15 cellular contexts compared by ENCODE assay signal in genomic region chr7:157425137-157425731, GRCh38.
"Had no signal": no experiment of that assay in that cellular context is flagged by ENCODE, and none has a peak within 500 bp of the region (broad histone marks: within the 10 kb centered on the region; RNA-seq: fewer than 3 reads in every experiment).

No MANE protein-coding gene starts in this region.

- H3K4me3 ChIP-seq: gastrocnemius medialis, ovary, skin epidermis, tibial artery had no signal

- H3K27me3 ChIP-seq: gastrocnemius medialis, ovary, tibial artery had no signal

- H3K4me1 ChIP-seq: tibial artery had no signal

- ATAC-seq: gastrocnemius medialis, T-helper 17 cell had no signal

- H3K4me3 Mint-ChIP-seq: activated CD4-positive, alpha-beta T cell treated with anti-CD3 and anti-CD28 coated beads, Interleukin-2, amount 10 ng/mL, durations not matched to agents 7 days and 5 days; activated naive CD4-positive, alpha-beta T cell treated with anti-CD3 and anti-CD28 coated beads, Interleukin-2, amount 50 U/mL, for 24 hours; neural crest cell; T-helper 17 cell had no signal

- H3K27ac Mint-ChIP-seq: activated CD4-positive, alpha-beta T cell treated with anti-CD3 and anti-CD28 coated beads, Interleukin-2, amount 10 ng/mL, durations not matched to agents 7 days and 5 days; activated naive CD4-positive, alpha-beta T cell treated with anti-CD3 and anti-CD28 coated beads, Interleukin-2, amount 50 U/mL, for 24 hours; T-helper 17 cell had no signal

- H3K4me1 Mint-ChIP-seq: activated CD4-positive, alpha-beta T cell treated with anti-CD3 and anti-CD28 coated beads, Interleukin-2, amount 10 ng/mL, durations not matched to agents 7 days and 5 days; activated naive CD4-positive, alpha-beta T cell treated with anti-CD3 and anti-CD28 coated beads, Interleukin-2, amount 50 U/mL, for 24 hours; neural crest cell; T-helper 17 cell had no signal

- H3K36me3 Mint-ChIP-seq: activated naive CD4-positive, alpha-beta T cell treated with anti-CD3 and anti-CD28 coated beads, Interleukin-2, amount 50 U/mL, for 24 hours had no signal

- DNase-seq: activated CD4-positive, alpha-beta T cell treated with anti-CD3 and anti-CD28 coated beads, Interleukin-2, amount 10 ng/mL, durations not matched to agents 7 days and 5 days; activated CD4-positive, CD25-positive, alpha-beta regulatory T cell; activated effector memory CD4-positive, alpha-beta T cell treated with Interleukin-2 at 50 U/mL for 16 hours; activated T-cell treated with anti-CD3 and anti-CD28 coated beads for 4 hours; central memory CD4-positive, alpha-beta T cell; cortex of kidney; effector CD8-positive, alpha-beta T cell; gastrocnemius medialis; mammary epithelial cell; ovary; T-helper 17 cell; tibial artery had no signal

- H3K27ac ChIP-seq: gastrocnemius medialis, ovary, skin epidermis, tibial artery had no signal

- H3K36me3 ChIP-seq: ovary had no signal

- H3K9me3 Mint-ChIP-seq: activated CD4-positive, alpha-beta T cell treated with anti-CD3 and anti-CD28 coated beads, Interleukin-2, amount 10 ng/mL, durations not matched to agents 7 days and 5 days; activated naive CD4-positive, alpha-beta T cell treated with anti-CD3 and anti-CD28 coated beads, Interleukin-2, amount 50 U/mL, for 24 hours; neural crest cell had no signal

- H3K9me3 ChIP-seq: gastrocnemius medialis, ovary, tibial artery had no signal

- H3K27me3 Mint-ChIP-seq: activated CD4-positive, alpha-beta T cell treated with anti-CD3 and anti-CD28 coated beads, Interleukin-2, amount 10 ng/mL, durations not matched to agents 7 days and 5 days; activated naive CD4-positive, alpha-beta T cell treated with anti-CD3 and anti-CD28 coated beads, Interleukin-2, amount 50 U/mL, for 24 hours; T-helper 17 cell had no signal
